ENCODE assay signal across 8 cellular contexts in genomic region chr1:180228648-180229482, GRCh38. TPM values are rescaled to one million over a fixed set of nuclear protein-coding genes. Genes with fewer than 3 reads are reported as not detected.
DNase-seq lines count a peak whose midpoint lies in the region; ATAC-seq and TF ChIP-seq lines count a peak whose summit lies in the region.

No MANE protein-coding gene starts in this region.

- peak overlapping the region in 1 of 2 donors; percentile 31 for H3K4me3 ChIP-seq in CD4-positive, alpha-beta memory T cell (ENCODE audit: low read length in 2 of 2)
- H3K4me3 ChIP-seq in GM23338 (peak overlapping the region; percentile 85), fibroblast of pulmonary artery (replicated peaks; ENCODE audit: low read depth, low read length) (peak overlapping the region; percentile 52), trophoblast cell (ENCODE audit: low read depth, low read length) (peak overlapping the region; percentile 68)

- no peak overlapping the region for H2AK5ac ChIP-seq in trophoblast cell (ENCODE audit: low read length)

- H2AFZ ChIP-seq in GM23338 (peak overlapping the region; percentile 84), trophoblast cell (ENCODE audit: insufficient read depth, low read length, poor library complexity) (peak overlapping the region; percentile 37)

- peaks cover 10 to 33% (median 15%) of the 10 kb centered on the region in 4 donors for H3K4me1 Mint-ChIP-seq in CD4-positive, alpha-beta memory T cell
- peaks cover 38% of the 10 kb centered on the region for H3K4me1 Mint-ChIP-seq in GM23338

- TF ChIP-seq CTCF in GM23338 (conservative IDR thresholded peaks at IDR 0.05; ENCODE audit: low read depth in 2 of 2): no peak
- TF ChIP-seq CTCF in fibroblast of pulmonary artery (IDR thresholded peaks at IDR 0.05; ENCODE audit: low read length, missing control alignments): no peak

- H3K9me3 Mint-ChIP-seq in CD4-positive, alpha-beta memory T cell: peaks cover 0 to 1% (median 0%) of the 10 kb centered on the region in 8 donors
- peaks cover 7% of the 10 kb centered on the region for H3K9me3 Mint-ChIP-seq in GM23338

- no peaks in the 10 kb centered on the region for H3K9me3 ChIP-seq in CD4-positive, alpha-beta memory T cell (ENCODE audit: control insufficient read depth in 1 of 2, low read length in 2 of 2)
- peaks cover 13% of the 10 kb centered on the region for H3K9me3 ChIP-seq in trophoblast cell (ENCODE audit: insufficient read depth, low read depth, low read length)

- H3K4me3 Mint-ChIP-seq in CD4-positive, alpha-beta memory T cell: peak overlapping the region; percentile 66 to 82 (median 76)
- peak overlapping the region; percentile 71 for H3K4me3 Mint-ChIP-seq in GM23338

- H2BK12ac ChIP-seq in trophoblast cell (ENCODE audit: low read length): no peak overlapping the region

- H3K9ac ChIP-seq in trophoblast cell (ENCODE audit: low read length): no peak overlapping the region

- POLR2A ChIA-PET in CD4-positive, alpha-beta memory T cell (lab: Charles Lee; ENCODE audit: partially characterized antibody): no interaction called here

- WGBS in trophoblast cell (ENCODE audit: extremely low coverage, insufficient coverage, insufficient read length): no CpG with 5 or more reads among the region's 57 CpGs

- H4K12ac ChIP-seq in trophoblast cell (ENCODE audit: low read depth, low read length): no peak overlapping the region

- no peak for DNase-seq in CD4-positive, alpha-beta memory T cell
- DNase-seq in GM23338 (ENCODE audit: low spot score) (peak; percentile 55), fibroblast of pulmonary artery (ENCODE audit: low read depth) (no peak), trophoblast cell (peak; percentile 24 to 50), hypothalamus (lab: John Stamatoyannopoulos, UW) (no peak)

- no peaks in the 10 kb centered on the region for H3K36me3 ChIP-seq in CD4-positive, alpha-beta memory T cell (ENCODE audit: insufficient read depth, low read length)
- H3K36me3 ChIP-seq in GM23338 (ENCODE audit: insufficient read depth): no peaks in the 10 kb centered on the region
- no peaks in the 10 kb centered on the region for H3K36me3 ChIP-seq in trophoblast cell (ENCODE audit: control insufficient read depth in 1 of 2, insufficient read depth in 2 of 2, low read length in 2 of 2)

- H3K79me1 ChIP-seq in trophoblast cell (ENCODE audit: low read length): peaks cover 3% of the 10 kb centered on the region

- H3K4ac ChIP-seq in trophoblast cell (ENCODE audit: low read depth, low read length): no peak overlapping the region

- H3K27me3 Mint-ChIP-seq in CD4-positive, alpha-beta memory T cell: peaks cover 50 to 51% of the 10 kb centered on the region in 2 donors
- H3K27me3 Mint-ChIP-seq in GM23338 (ENCODE audit: insufficient read depth, low read depth, poor library complexity): peaks cover 65% of the 10 kb centered on the region

- H3K14ac ChIP-seq in trophoblast cell (ENCODE audit: low read length): no peak overlapping the region

- no peak overlapping the region for H4K91ac ChIP-seq in trophoblast cell (ENCODE audit: low read depth, low read length)

- peak overlapping the region; percentile 85 for H3K4me2 ChIP-seq in GM23338
- peak overlapping the region; percentile 95 for H3K4me2 ChIP-seq in trophoblast cell (ENCODE audit: low read length)

- H3K79me2 ChIP-seq in GM23338 (replicated peaks; ENCODE audit: insufficient read depth) (0 out of 2 replicates have a peak, but pooled peaks cover 4% of the 10 kb centered on the region), trophoblast cell (ENCODE audit: control insufficient read depth, insufficient read depth, low read length, poor library complexity) (no peaks in the 10 kb centered on the region)

- no peaks in the 10 kb centered on the region for H3K36me3 Mint-ChIP-seq in CD4-positive, alpha-beta memory T cell
- H3K36me3 Mint-ChIP-seq in GM23338 (ENCODE audit: low read depth): no peaks in the 10 kb centered on the region; the same call in 2 of the 3 replicates

- no peak overlapping the region for H3K18ac ChIP-seq in trophoblast cell (ENCODE audit: low read length)

- H3K27ac ChIP-seq in CD4-positive, alpha-beta memory T cell (ENCODE audit: low read depth, low read length): no peak overlapping the region
- H3K27ac ChIP-seq in GM23338 (ENCODE audit: low read depth): no peak overlapping the region
- no peak overlapping the region for H3K27ac ChIP-seq in trophoblast cell (ENCODE audit: low read depth, low read length)

- ATAC-seq in GM23338 (peak; percentile 2), SK-N-SH treated with all-trans-retinoic acid at 6 μM for 48 hours (peak; percentile 10), GM21576 (IDR thresholded peaks at IDR 0.05; ENCODE audit: unreplicated experiment) (no peak), HG02840 (IDR thresholded peaks at IDR 0.05; ENCODE audit: low FRiP score, unreplicated experiment) (no peak)

- no peak overlapping the region for H2BK120ac ChIP-seq in trophoblast cell (ENCODE audit: insufficient read depth, low read length, poor library complexity)

- H3K9me2 ChIP-seq in GM23338 (ENCODE audit: insufficient read depth): no peaks in the 10 kb centered on the region

- H2BK5ac ChIP-seq in trophoblast cell (ENCODE audit: low read depth, low read length, poor library complexity): no peak overlapping the region

- CTCF ChIA-PET in CD4-positive, alpha-beta memory T cell (lab: Charles Lee; ENCODE audit: partially characterized antibody): no interaction called here

- no peak overlapping the region for H4K8ac ChIP-seq in trophoblast cell (ENCODE audit: low read depth, low read length)

- H3K27me3 ChIP-seq in CD4-positive, alpha-beta memory T cell (ENCODE audit: insufficient read depth, low read length): peaks cover 71% of the 10 kb centered on the region
- H3K27me3 ChIP-seq in GM23338 (ENCODE audit: insufficient read depth) (peaks cover 83% of the 10 kb centered on the region), trophoblast cell (ENCODE audit: insufficient read depth, low read length) (peaks cover 54% of the 10 kb centered on the region)

- H3K27ac Mint-ChIP-seq in CD4-positive, alpha-beta memory T cell: peak overlapping the region in 1 of 7 donors; percentile 7
- no peak overlapping the region for H3K27ac Mint-ChIP-seq in GM23338

- peaks cover 36% of the 10 kb centered on the region for H3K4me1 ChIP-seq in CD4-positive, alpha-beta memory T cell (ENCODE audit: insufficient read depth, low read length)
- H3K4me1 ChIP-seq in GM23338 (ENCODE audit: insufficient read depth): peaks cover 39% of the 10 kb centered on the region
- H3K4me1 ChIP-seq in trophoblast cell (ENCODE audit: control insufficient read depth in 1 of 2, insufficient read depth in 2 of 2, low read length in 2 of 2): peaks cover 14 to 21% of the 10 kb centered on the region in 2 experiments

- H3K23ac ChIP-seq in trophoblast cell (ENCODE audit: low read length): no peak overlapping the region

- intact Hi-C loops in CD4-positive, alpha-beta memory T cell (cut with micrococcal nuclease): no loop called here

- no peaks in the 10 kb centered on the region; the same call in 1 of the 2 replicates for H4K20me1 ChIP-seq in GM23338 (replicated peaks; ENCODE audit: insufficient read depth)

- H3F3A ChIP-seq in GM23338 (replicated peaks; ENCODE audit: low read depth): peaks cover 27% of the 10 kb centered on the region

TF ChIP-seq in GM23338, 12 proteins besides CTCF, POLR2A, EP300 and RAD21:
- TF ChIP-seq, protein P1, sequence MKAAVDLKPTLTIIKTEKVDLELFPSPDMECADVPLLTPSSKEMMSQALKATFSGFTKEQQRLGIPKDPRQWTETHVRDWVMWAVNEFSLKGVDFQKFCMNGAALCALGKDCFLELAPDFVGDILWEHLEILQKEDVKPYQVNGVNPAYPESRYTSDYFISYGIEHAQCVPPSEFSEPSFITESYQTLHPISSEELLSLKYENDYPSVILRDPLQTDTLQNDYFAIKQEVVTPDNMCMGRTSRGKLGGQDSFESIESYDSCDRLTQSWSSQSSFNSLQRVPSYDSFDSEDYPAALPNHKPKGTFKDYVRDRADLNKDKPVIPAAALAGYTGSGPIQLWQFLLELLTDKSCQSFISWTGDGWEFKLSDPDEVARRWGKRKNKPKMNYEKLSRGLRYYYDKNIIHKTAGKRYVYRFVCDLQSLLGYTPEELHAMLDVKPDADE (IDR thresholded peaks at IDR 0.05): no peak
- TF ChIP-seq EZH2 (IDR thresholded peaks at IDR 0.05; ENCODE audit: low read depth, unreplicated experiment): peak; percentile 71

TF ChIP-seq in SK-N-SH treated with all-trans-retinoic acid at 6 μM for 48 hours, 23 proteins besides CTCF, POLR2A, EP300 and RAD21:
- TF ChIP-seq RARB (CRISPR knock-in tag; IDR thresholded peaks at IDR 0.05) (no peak), ZFP30 (CRISPR knock-in tag; IDR thresholded peaks at IDR 0.05) (no peak), TCF4 (CRISPR knock-in tag; IDR thresholded peaks at IDR 0.05; ENCODE audit: borderline replicate concordance) (no peak)
- TF ChIP-seq, protein P2, sequence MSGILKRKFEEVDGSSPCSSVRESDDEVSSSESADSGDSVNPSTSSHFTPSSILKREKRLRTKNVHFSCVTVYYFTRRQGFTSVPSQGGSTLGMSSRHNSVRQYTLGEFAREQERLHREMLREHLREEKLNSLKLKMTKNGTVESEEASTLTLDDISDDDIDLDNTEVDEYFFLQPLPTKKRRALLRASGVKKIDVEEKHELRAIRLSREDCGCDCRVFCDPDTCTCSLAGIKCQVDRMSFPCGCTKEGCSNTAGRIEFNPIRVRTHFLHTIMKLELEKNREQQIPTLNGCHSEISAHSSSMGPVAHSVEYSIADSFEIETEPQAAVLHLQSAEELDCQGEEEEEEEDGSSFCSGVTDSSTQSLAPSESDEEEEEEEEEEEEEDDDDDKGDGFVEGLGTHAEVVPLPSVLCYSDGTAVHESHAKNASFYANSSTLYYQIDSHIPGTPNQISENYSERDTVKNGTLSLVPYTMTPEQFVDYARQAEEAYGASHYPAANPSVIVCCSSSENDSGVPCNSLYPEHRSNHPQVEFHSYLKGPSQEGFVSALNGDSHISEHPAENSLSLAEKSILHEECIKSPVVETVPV (CRISPR knock-in tag; IDR thresholded peaks at IDR 0.05): no peak

RNA-seq across cellular contexts. Expression of gene LHX4, which starts 1.2 kb away (rescaled TPM):
- not detected for total RNA-seq in CD4-positive, alpha-beta memory T cell
- polyA plus RNA-seq in CD4-positive, alpha-beta memory T cell: under 1 TPM in 1 of 2 donors, not detected in 1; 0.25 TPM
- total RNA-seq in GM23338 (2014; rRNA removed; shearing (Covaris generic)): 2.5 and 2.9 TPM in 2 replicates
- 1.2 and 1.4 TPM in 2 replicates for polyA plus RNA-seq in GM23338 (2016; fragmentation: Nextera tagmentation; extraction: Ambion mirVana)
- 0.08 and 0.11 TPM in 2 replicates for polyA plus RNA-seq in trophoblast cell (2013)

Comparison
In these comparisons a context has a peak if more than half of its experiments do, and no peak if none do; other contexts are left out.
1. DNase-seq: peak in GM23338 (single experiment) and trophoblast cell (2 of 2); none in CD4-positive, alpha-beta memory T cell (0 of 5), fibroblast of pulmonary artery (single experiment) and hypothalamus (0 of 51).
2. ATAC-seq: peak in GM23338 (single experiment) and SK-N-SH treated with all-trans-retinoic acid at 6 μM for 48 hours (single experiment); none in GM21576 (single experiment) and HG02840 (single experiment).